ENCODE assay signal across 11 cellular contexts in genomic region chr3:32406481-32407408, GRCh38. TPM values are rescaled to one million over a fixed set of nuclear protein-coding genes. Genes with fewer than 3 reads are reported as not detected.
A peak's percentile ranks its signal among the peaks of the same experiment; 100 is the strongest.
DNase-seq lines count a peak whose midpoint lies in the region; ATAC-seq and TF ChIP-seq lines count a peak whose summit lies in the region.
"Had no signal": no experiment of that assay in that cellular context is flagged by ENCODE, and none has a peak within 500 bp of the region (broad histone marks: within the 10 kb centered on the region; RNA-seq: fewer than 3 reads in every experiment).

No MANE protein-coding gene starts in this region.

- H3K9me3 ChIP-seq in colonic mucosa: no peaks in the 10 kb centered on the region
- H3K9me3 ChIP-seq in skeletal muscle tissue (ENCODE audit: control insufficient read depth in 3 of 3, low read length in 3 of 3): no peaks in the 10 kb centered on the region
- no peaks in the 10 kb centered on the region for H3K9me3 ChIP-seq in ovary
- H3K9me3 ChIP-seq: testis had no signal

- TF ChIP-seq POLR2A in ovary (IDR thresholded peaks at IDR 0.05): no peak

- DNase-seq in NCI-H2171 treated with DMSO at 0.1 percent for 48 hours (lab: John Stamatoyannopoulos, UW) (peak; percentile 43), NCI-H2171 (lab: John Stamatoyannopoulos, UW) (no peak), NCI-H748 treated with DMSO at 0.1 percent for 48 hours (lab: John Stamatoyannopoulos, UW) (peak; percentile 34), colonic mucosa (no peak), ovary (no peak)
- DNase-seq: activated CD4-positive, alpha-beta T cell treated with anti-CD3 and anti-CD28 coated beads, Interleukin-2, amount 50 U/mL, for 48 hours; testis had no signal

- intact Hi-C loops in colonic mucosa (cut with DNase I): no loop called here
- intact Hi-C loops in ovary (cut with DNase I): no loop called here

- H3K4me3 ChIP-seq in colonic mucosa (no peak overlapping the region), skeletal muscle tissue (ENCODE audit: low read length in 3 of 3) (no peak overlapping the region), ovary (no peak overlapping the region)
- H3K4me3 ChIP-seq: testis had no signal

- H3K36me3 ChIP-seq in colonic mucosa (no peaks in the 10 kb centered on the region), skeletal muscle tissue (ENCODE audit: control insufficient read depth in 3 of 3, insufficient read depth in 3 of 3, low read length in 3 of 3) (no peaks in the 10 kb centered on the region), ovary (no peaks in the 10 kb centered on the region)

- H3K27ac ChIP-seq in colonic mucosa: peak overlapping the region; percentile 11
- H3K27ac ChIP-seq in skeletal muscle tissue (ENCODE audit: low read depth, low read length): peak overlapping the region; percentile 30
- H3K27ac ChIP-seq in ovary: no peak overlapping the region
- H3K27ac ChIP-seq: parathyroid adenoma had no signal

- H3K4me1 ChIP-seq in colonic mucosa: no peaks in the 10 kb centered on the region
- H3K4me1 ChIP-seq in skeletal muscle tissue (ENCODE audit: control insufficient read depth in 3 of 3, insufficient read depth in 3 of 3, low read length in 3 of 3): peaks cover 0 to 3% (median 2%) of the 10 kb centered on the region in 3 donors
- H3K4me1 ChIP-seq in ovary (ENCODE audit: insufficient read depth): no peaks in the 10 kb centered on the region

- 88 to 94% (median 92%) methylated on average over 7 of the region's 7 CpGs for WGBS in ovary, 3 donors

- TF ChIP-seq EP300 in ovary (IDR thresholded peaks at IDR 0.05): no peak

- H3K27me3 ChIP-seq in colonic mucosa: no peaks in the 10 kb centered on the region
- no peaks in the 10 kb centered on the region for H3K27me3 ChIP-seq in skeletal muscle tissue (ENCODE audit: control insufficient read depth in 3 of 3, insufficient read depth in 3 of 3, low read length in 3 of 3)
- H3K27me3 ChIP-seq in ovary: no peaks in the 10 kb centered on the region
- H3K27me3 ChIP-seq: testis had no signal

- H3K9ac ChIP-seq in colonic mucosa (ENCODE audit: low read depth in 2 of 2, low read length in 2 of 2) (peak overlapping the region in 1 of 2 donors; percentile 1), skeletal muscle tissue (ENCODE audit: low read depth in 1 of 3, low read length in 3 of 3) (no peak overlapping the region)
- H3K9ac ChIP-seq: parathyroid adenoma had no signal

- TF ChIP-seq CTCF in colonic mucosa (IDR thresholded peaks at IDR 0.05): no peak
- TF ChIP-seq CTCF in ovary (IDR thresholded peaks at IDR 0.05): no peak

- ATAC-seq in SK-N-SH treated with all-trans-retinoic acid at 6 μM for 48 hours (no peak), HG03025 (IDR thresholded peaks at IDR 0.05; ENCODE audit: low FRiP score, unreplicated experiment) (no peak)

TF ChIP-seq in SK-N-SH treated with all-trans-retinoic acid at 6 μM for 48 hours, 23 proteins besides CTCF, POLR2A, EP300 and RAD21:
- TF ChIP-seq CSDC2 (CRISPR knock-in tag; IDR thresholded peaks at IDR 0.05) (no peak), ZC3H10 (CRISPR knock-in tag; IDR thresholded peaks at IDR 0.05) (no peak), ZFP30 (CRISPR knock-in tag; IDR thresholded peaks at IDR 0.05) (no peak), ISL1 (CRISPR knock-in tag; IDR thresholded peaks at IDR 0.05) (no peak), OSR1 (CRISPR knock-in tag; IDR thresholded peaks at IDR 0.05) (no peak), TSHZ2 (CRISPR knock-in tag; IDR thresholded peaks at IDR 0.05) (no peak)

RNA-seq across cellular contexts. Expression of gene CMTM7, which starts 15.1 kb away (rescaled TPM):
- total RNA-seq in colonic mucosa (1 to 10 TPM; 5.8 to 5.9 TPM), skeletal muscle tissue (3.7 TPM), ovary (10 to 100 TPM in 3 of 7 donors, 1 to 10 TPM in 4; 2.7 to 63.4 (median 7.6) TPM)
- polyA plus RNA-seq in ovary: 10 to 100 TPM in 1 of 2 donors, 1 to 10 TPM in 1; 4.7 to 20.3 TPM

Comparison
In these comparisons a context has a peak if more than half of its experiments do, and no peak if none do; other contexts are left out.
1. DNase-seq: peak in NCI-H2171 treated with DMSO at 0.1 percent for 48 hours (single experiment) and NCI-H748 treated with DMSO at 0.1 percent for 48 hours (single experiment); none in NCI-H2171 (single experiment), colonic mucosa (single experiment) and ovary (0 of 5).
2. H3K27ac ChIP-seq: peak in colonic mucosa (single experiment) and skeletal muscle tissue (single experiment); none in ovary (0 of 2).